2 cellular contexts compared by ENCODE assay signal in the genomic region with DNA sequence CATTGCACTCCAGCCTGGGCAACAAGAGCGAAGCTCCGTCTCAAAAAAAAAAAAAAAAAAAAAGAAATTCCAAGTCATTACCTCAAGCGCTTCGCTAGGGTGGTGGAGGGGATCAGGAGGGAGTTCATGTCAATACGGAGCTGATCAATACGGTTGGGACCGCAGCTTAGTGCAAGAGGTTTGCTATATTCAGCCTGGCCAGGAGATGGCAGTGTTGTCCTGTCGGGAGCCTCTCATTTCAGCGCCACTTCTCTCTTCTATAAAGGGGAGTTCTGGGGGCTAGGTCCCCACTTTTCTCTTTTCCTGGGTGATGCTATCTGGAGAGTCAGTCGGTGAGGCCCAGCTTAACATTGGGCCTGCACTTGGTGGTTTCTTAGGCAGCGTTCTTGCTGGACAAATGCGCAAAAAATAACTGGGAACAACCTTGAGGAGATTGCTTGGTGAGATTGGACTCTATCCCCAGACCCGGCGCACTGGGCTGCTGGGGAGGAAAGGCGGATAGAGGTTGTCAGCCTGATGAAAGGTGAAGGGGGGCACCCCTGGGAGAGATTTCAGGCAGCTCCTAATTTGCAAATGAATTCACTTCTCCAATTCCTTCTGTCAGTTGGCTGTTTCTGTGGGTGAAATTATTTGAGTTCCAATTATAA.
TF ChIP-seq lines count a peak whose summit lies in the region.

No MANE protein-coding gene starts in this region.

TF ChIP-seq in HEK293T, 16 proteins besides CTCF, POLR2A, EP300 and RAD21:
- TF ChIP-seq BHLHE40 (IDR thresholded peaks at IDR 0.05; ENCODE audit: borderline replicate concordance), result no peak
- TF ChIP-seq FOXA1 (IDR thresholded peaks at IDR 0.05), result no peak
- no peak for TF ChIP-seq HDGF (IDR thresholded peaks at IDR 0.05; ENCODE audit: borderline replicate concordance)
- no peak for TF ChIP-seq CTBP1 (IDR thresholded peaks at IDR 0.05; ENCODE audit: borderline replicate concordance)
- no peak for TF ChIP-seq LEF1 (IDR thresholded peaks at IDR 0.05; ENCODE audit: borderline replicate concordance)
- TF ChIP-seq ELF4 (IDR thresholded peaks at IDR 0.05), result no peak
- TF ChIP-seq ARNT (IDR thresholded peaks at IDR 0.05), result no peak
- TF ChIP-seq L3MBTL2 (conservative IDR thresholded peaks at IDR 0.05), result no peak
- TF ChIP-seq ZNF384 (IDR thresholded peaks at IDR 0.05), result no peak
- TF ChIP-seq, protein P1, sequence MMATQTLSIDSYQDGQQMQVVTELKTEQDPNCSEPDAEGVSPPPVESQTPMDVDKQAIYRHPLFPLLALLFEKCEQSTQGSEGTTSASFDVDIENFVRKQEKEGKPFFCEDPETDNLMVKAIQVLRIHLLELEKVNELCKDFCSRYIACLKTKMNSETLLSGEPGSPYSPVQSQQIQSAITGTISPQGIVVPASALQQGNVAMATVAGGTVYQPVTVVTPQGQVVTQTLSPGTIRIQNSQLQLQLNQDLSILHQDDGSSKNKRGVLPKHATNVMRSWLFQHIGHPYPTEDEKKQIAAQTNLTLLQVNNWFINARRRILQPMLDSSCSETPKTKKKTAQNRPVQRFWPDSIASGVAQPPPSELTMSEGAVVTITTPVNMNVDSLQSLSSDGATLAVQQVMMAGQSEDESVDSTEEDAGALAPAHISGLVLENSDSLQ (IDR thresholded peaks at IDR 0.05), result no peak
- no peak for TF ChIP-seq FOXK2 (IDR thresholded peaks at IDR 0.05)
- TF ChIP-seq SP1 (IDR thresholded peaks at IDR 0.05), result no peak
- TF ChIP-seq SUZ12 (IDR thresholded peaks at IDR 0.05), result no peak
- TF ChIP-seq NFRKB (IDR thresholded peaks at IDR 0.05), result no peak
- TF ChIP-seq TARDBP (IDR thresholded peaks at IDR 0.05), result no peak
- no peak for TF ChIP-seq FOXM1 (IDR thresholded peaks at IDR 0.05; ENCODE audit: borderline replicate concordance)
TF ChIP-seq in HEK293T: peak in this region for 0.

TF ChIP-seq in H1, 55 proteins besides CTCF, POLR2A, EP300 and RAD21:
- TF ChIP-seq SP1 (IDR thresholded peaks at IDR 0.05; ENCODE audit: low read depth, low read length), result no peak
- peak; percentile 39 for TF ChIP-seq ASH2L (IDR thresholded peaks at IDR 0.05; ENCODE audit: low read length)
